8 cellular contexts compared by ENCODE assay signal in the genomic region with DNA sequence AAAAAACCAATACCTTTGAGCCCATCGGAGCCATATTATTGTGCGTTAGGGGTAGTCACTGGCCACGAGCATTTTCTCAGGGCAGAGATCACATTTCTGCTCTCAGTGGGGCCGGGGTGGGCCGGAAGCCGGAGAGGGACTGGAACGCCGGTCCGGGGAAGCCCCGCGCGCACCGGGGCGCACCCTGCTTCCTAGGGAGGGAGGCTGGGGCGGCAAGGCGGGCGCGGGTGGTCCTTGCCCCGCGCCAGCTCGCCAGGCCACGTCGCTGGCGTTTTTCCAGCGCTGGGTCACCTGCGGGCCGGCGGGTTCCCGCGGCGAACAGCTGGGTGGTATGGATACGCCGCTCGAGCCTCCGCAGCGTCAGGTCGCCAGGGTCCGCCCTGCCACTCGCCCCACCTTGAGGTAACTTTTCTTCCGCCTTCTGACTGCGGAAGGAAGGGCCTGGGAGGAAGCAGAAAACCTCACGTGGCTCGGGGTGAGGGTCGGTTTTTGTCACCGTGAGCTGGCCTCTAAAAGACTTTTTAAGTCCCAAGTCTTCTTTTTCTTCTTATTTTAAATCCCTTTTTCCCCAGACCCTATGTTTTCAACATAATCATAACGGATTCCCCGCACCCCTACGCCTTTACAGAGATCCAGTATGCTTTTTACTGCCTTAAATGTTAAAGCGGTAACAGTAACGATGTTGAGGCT. TPM values are rescaled to one million over a fixed set of nuclear protein-coding genes. Genes with fewer than 3 reads are reported as not detected.
A peak's percentile ranks its signal among the peaks of the same experiment; 100 is the strongest.
DNase-seq lines count a peak whose midpoint lies in the region; ATAC-seq and TF ChIP-seq lines count a peak whose summit lies in the region.

No MANE protein-coding gene starts in this region.

- peaks cover 3% of the 10 kb centered on the region for H3K27me3 ChIP-seq in DOHH2 (ENCODE audit: control insufficient read depth, low read length)
- H3K27me3 ChIP-seq in liver (ENCODE audit: control insufficient read depth in 4 of 4, insufficient read depth in 4 of 4, low read length in 3 of 4) = no peaks in the 10 kb centered on the region

- H3K27me3 Mint-ChIP-seq in WTC11 (ENCODE audit: low read depth) = peaks cover 12% of the 10 kb centered on the region

- H3K79me2 ChIP-seq in DOHH2 (ENCODE audit: control insufficient read depth, low read length) = peaks cover 47% of the 10 kb centered on the region

- H3K27ac ChIP-seq in DOHH2 (ENCODE audit: low read depth, low read length) (peak overlapping the region; percentile 95), KOPT-K1 (ENCODE audit: low read depth, low read length, poor library complexity, severe bottlenecking) (peak overlapping the region; percentile 99), liver (ENCODE audit: low read depth in 1 of 2, low read length in 2 of 2) (peak overlapping the region; percentile 94 to 99)

- peaks cover 27% of the 10 kb centered on the region for H3K36me3 ChIP-seq in DOHH2 (ENCODE audit: control insufficient read depth, low read length)
- peaks cover 22% of the 10 kb centered on the region for H3K36me3 ChIP-seq in KOPT-K1 (ENCODE audit: insufficient read depth, low read length)
- peaks cover 4 to 12% (median 6%) of the 10 kb centered on the region in 4 donors for H3K36me3 ChIP-seq in liver (ENCODE audit: control insufficient read depth in 4 of 4, insufficient read depth in 3 of 4, low read depth in 1 of 4, low read length in 3 of 4)

- H4K20me1 ChIP-seq in DOHH2 (ENCODE audit: control insufficient read depth, insufficient read depth, low read depth, low read length) = peaks cover 14% of the 10 kb centered on the region; the same call in 1 of the 2 replicates

- H3K4me1 Mint-ChIP-seq in WTC11 = peaks cover 30% of the 10 kb centered on the region

- H3K9ac ChIP-seq in liver (ENCODE audit: low read depth in 1 of 2, low read length in 2 of 2) = peak overlapping the region; percentile 77 to 96

- H3K4me3 ChIP-seq in DOHH2 (ENCODE audit: low read length) (peak overlapping the region; percentile 92), liver (ENCODE audit: low read depth in 1 of 3, low read length in 3 of 3) (peak overlapping the region; percentile 75 to 94 (median 88))

- TF ChIP-seq RAD21 in liver (IDR thresholded peaks at IDR 0.05) = peak in 1 of 2 donors; percentile 10

- POLR2A ChIA-PET in WTC11 (lab: Charles Lee) = interaction anchor here (0.9 to 1.3 kb wide), 4 partner anchors 9 to 62 kb away, joined by 3 to 4 read pairs (median 3); no protein-coding TSS in a partner anchor

- H3F3A ChIP-seq in DOHH2 (ENCODE audit: control insufficient read depth, insufficient read depth) = peaks cover 28% of the 10 kb centered on the region

- CTCF ChIA-PET in WTC11 (lab: Charles Lee) = interaction anchor here (0.6 to 1.8 kb wide), 5 partner anchors 13 to 129 kb away, joined by 3 to 8 read pairs (median 4); no protein-coding TSS in a partner anchor

- peak overlapping the region; percentile 92 for H3K4me2 ChIP-seq in DOHH2 (ENCODE audit: low read length)

- TF ChIP-seq CTCF in DOHH2 (IDR thresholded peaks at IDR 0.05; ENCODE audit: low read depth, low read length, poor library complexity, severe bottlenecking) = no peak
- TF ChIP-seq CTCF in WTC11 (IDR thresholded peaks at IDR 0.05) = no peak
- TF ChIP-seq CTCF in liver (IDR thresholded peaks at IDR 0.05; ENCODE audit: low read depth, low read length, missing input control) = no peak

- H3K9me3 Mint-ChIP-seq in WTC11 = no peaks in the 10 kb centered on the region

- no peaks in the 10 kb centered on the region for H3K9me2 ChIP-seq in DOHH2 (replicated peaks; ENCODE audit: control insufficient read depth, low read length)

- H3K4me3 Mint-ChIP-seq in WTC11 = peak overlapping the region; percentile 62

- H3K9me3 ChIP-seq in DOHH2 (ENCODE audit: control insufficient read depth, insufficient read depth, low read length) (no peaks in the 10 kb centered on the region), KOPT-K1 (ENCODE audit: insufficient read depth, low read length, poor library complexity, severe bottlenecking) (no peaks in the 10 kb centered on the region), liver (ENCODE audit: control insufficient read depth in 4 of 4, low read length in 3 of 4) (no peaks in the 10 kb centered on the region)

- DNase-seq in WTC11 (ENCODE audit: low spot score) (peak; percentile 53), occipital lobe (lab: John Stamatoyannopoulos, UW) (no peak)
- DNase-seq in central memory CD4-positive, alpha-beta T cell = peak; percentile 77
- DNase-seq in stimulated activated CD4-positive, alpha-beta T cell treated with anti-CD3 and anti-CD28 coated beads, TNF-alpha, amount 100 ng/mL, for 1 hour (ENCODE audit: low read depth in 3 of 3, low spot score in 1 of 3) = peak; percentile 51 to 61 (median 53)

- H3K4me1 ChIP-seq in DOHH2 (ENCODE audit: control insufficient read depth, low read length) (peaks cover 25% of the 10 kb centered on the region), liver (ENCODE audit: control insufficient read depth in 4 of 4, insufficient read depth in 4 of 4, low read length in 3 of 4) (peaks cover 3 to 31% (median 11%) of the 10 kb centered on the region in 4 donors)

- peak; percentile 50 for ATAC-seq in GM21723 (IDR thresholded peaks at IDR 0.05; ENCODE audit: unreplicated experiment)
- ATAC-seq in WTC11 = peak; percentile 5

- H3K36me3 Mint-ChIP-seq in WTC11 = peaks cover 24% of the 10 kb centered on the region

- WGBS in liver = 2% methylated on average over 50 of the region's 50 CpGs

- peak overlapping the region; percentile 78 for H3K27ac Mint-ChIP-seq in WTC11

TF ChIP-seq in WTC11, 78 proteins besides CTCF, POLR2A, EP300 and RAD21 (continues in another document):
- TF ChIP-seq, protein P1, sequence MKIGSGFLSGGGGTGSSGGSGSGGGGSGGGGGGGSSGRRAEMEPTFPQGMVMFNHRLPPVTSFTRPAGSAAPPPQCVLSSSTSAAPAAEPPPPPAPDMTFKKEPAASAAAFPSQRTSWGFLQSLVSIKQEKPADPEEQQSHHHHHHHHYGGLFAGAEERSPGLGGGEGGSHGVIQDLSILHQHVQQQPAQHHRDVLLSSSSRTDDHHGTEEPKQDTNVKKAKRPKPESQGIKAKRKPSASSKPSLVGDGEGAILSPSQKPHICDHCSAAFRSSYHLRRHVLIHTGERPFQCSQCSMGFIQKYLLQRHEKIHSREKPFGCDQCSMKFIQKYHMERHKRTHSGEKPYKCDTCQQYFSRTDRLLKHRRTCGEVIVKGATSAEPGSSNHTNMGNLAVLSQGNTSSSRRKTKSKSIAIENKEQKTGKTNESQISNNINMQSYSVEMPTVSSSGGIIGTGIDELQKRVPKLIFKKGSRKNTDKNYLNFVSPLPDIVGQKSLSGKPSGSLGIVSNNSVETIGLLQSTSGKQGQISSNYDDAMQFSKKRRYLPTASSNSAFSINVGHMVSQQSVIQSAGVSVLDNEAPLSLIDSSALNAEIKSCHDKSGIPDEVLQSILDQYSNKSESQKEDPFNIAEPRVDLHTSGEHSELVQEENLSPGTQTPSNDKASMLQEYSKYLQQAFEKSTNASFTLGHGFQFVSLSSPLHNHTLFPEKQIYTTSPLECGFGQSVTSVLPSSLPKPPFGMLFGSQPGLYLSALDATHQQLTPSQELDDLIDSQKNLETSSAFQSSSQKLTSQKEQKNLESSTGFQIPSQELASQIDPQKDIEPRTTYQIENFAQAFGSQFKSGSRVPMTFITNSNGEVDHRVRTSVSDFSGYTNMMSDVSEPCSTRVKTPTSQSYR (CRISPR knock-in tag; IDR thresholded peaks at IDR 0.05) = no peak

TF ChIP-seq in liver, 16 proteins besides CTCF, POLR2A, EP300 and RAD21 (continues in another document):
- TF ChIP-seq, protein P2, sequence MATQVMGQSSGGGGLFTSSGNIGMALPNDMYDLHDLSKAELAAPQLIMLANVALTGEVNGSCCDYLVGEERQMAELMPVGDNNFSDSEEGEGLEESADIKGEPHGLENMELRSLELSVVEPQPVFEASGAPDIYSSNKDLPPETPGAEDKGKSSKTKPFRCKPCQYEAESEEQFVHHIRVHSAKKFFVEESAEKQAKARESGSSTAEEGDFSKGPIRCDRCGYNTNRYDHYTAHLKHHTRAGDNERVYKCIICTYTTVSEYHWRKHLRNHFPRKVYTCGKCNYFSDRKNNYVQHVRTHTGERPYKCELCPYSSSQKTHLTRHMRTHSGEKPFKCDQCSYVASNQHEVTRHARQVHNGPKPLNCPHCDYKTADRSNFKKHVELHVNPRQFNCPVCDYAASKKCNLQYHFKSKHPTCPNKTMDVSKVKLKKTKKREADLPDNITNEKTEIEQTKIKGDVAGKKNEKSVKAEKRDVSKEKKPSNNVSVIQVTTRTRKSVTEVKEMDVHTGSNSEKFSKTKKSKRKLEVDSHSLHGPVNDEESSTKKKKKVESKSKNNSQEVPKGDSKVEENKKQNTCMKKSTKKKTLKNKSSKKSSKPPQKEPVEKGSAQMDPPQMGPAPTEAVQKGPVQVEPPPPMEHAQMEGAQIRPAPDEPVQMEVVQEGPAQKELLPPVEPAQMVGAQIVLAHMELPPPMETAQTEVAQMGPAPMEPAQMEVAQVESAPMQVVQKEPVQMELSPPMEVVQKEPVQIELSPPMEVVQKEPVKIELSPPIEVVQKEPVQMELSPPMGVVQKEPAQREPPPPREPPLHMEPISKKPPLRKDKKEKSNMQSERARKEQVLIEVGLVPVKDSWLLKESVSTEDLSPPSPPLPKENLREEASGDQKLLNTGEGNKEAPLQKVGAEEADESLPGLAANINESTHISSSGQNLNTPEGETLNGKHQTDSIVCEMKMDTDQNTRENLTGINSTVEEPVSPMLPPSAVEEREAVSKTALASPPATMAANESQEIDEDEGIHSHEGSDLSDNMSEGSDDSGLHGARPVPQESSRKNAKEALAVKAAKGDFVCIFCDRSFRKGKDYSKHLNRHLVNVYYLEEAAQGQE (IDR thresholded peaks at IDR 0.05) = no peak
- TF ChIP-seq, protein P3, sequence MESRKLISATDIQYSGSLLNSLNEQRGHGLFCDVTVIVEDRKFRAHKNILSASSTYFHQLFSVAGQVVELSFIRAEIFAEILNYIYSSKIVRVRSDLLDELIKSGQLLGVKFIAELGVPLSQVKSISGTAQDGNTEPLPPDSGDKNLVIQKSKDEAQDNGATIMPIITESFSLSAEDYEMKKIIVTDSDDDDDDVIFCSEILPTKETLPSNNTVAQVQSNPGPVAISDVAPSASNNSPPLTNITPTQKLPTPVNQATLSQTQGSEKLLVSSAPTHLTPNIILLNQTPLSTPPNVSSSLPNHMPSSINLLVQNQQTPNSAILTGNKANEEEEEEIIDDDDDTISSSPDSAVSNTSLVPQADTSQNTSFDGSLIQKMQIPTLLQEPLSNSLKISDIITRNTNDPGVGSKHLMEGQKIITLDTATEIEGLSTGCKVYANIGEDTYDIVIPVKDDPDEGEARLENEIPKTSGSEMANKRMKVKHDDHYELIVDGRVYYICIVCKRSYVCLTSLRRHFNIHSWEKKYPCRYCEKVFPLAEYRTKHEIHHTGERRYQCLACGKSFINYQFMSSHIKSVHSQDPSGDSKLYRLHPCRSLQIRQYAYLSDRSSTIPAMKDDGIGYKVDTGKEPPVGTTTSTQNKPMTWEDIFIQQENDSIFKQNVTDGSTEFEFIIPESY (IDR thresholded peaks at IDR 0.05) = no peak
- TF ChIP-seq FOXA2 (IDR thresholded peaks at IDR 0.05) (no peak), EGR1 (IDR thresholded peaks at IDR 0.05; ENCODE audit: low read depth in 2 of 2) (no peak), YY1 (IDR thresholded peaks at IDR 0.05) (peak; percentile 53)

RNA-seq across cellular contexts. Expression of a gene that starts 2.7 kb away (rescaled TPM):
- total RNA-seq in WTC11 (2021) (11,564 to 13,111 TPM (median 12,917 TPM) in 3 replicates), liver (1,000 to 10,000 TPM; 4,078 to 7,379 TPM), occipital lobe (15,287 TPM)
- polyA plus RNA-seq in liver = 1,000 to 10,000 TPM; 1,383 to 2,991 TPM
